14 cellular contexts compared by ENCODE assay signal in genomic region chr2:168363382-168364092, GRCh38.
DNase-seq lines count a peak whose midpoint lies in the region; ATAC-seq lines count a peak whose summit lies in the region.
"Had no signal": no experiment of that assay in that cellular context is flagged by ENCODE, and none has a peak within 500 bp of the region (broad histone marks: within the 10 kb centered on the region; RNA-seq: fewer than 3 reads in every experiment).

No MANE protein-coding gene starts in this region.

- no peak overlapping the region for H3K27ac Mint-ChIP-seq in activated CD4-positive, alpha-beta memory T cell treated with anti-CD3 and anti-CD28 coated beads, Interleukin-2, amount 10 ng/mL, durations not matched to agents 7 days and 5 days

- no peaks in the 10 kb centered on the region for H3K9me3 Mint-ChIP-seq in activated CD4-positive, alpha-beta memory T cell treated with anti-CD3 and anti-CD28 coated beads, Interleukin-2, amount 10 ng/mL, durations not matched to agents 7 days and 5 days

- CTCF ChIA-PET in activated CD4-positive, alpha-beta memory T cell treated with anti-CD3 and anti-CD28 coated beads, Interleukin-2, amount 10 ng/mL, durations not matched to agents 7 days and 5 days (lab: Charles Lee) = no interaction called here

- peaks cover 4% of the 10 kb centered on the region for H3K4me1 Mint-ChIP-seq in activated CD4-positive, alpha-beta memory T cell treated with anti-CD3 and anti-CD28 coated beads, Interleukin-2, amount 10 ng/mL, durations not matched to agents 7 days and 5 days

- no peaks in the 10 kb centered on the region for H3K36me3 Mint-ChIP-seq in activated CD4-positive, alpha-beta memory T cell treated with anti-CD3 and anti-CD28 coated beads, Interleukin-2, amount 10 ng/mL, durations not matched to agents 7 days and 5 days (ENCODE audit: low read depth)

- H3K27me3 Mint-ChIP-seq in activated CD4-positive, alpha-beta memory T cell treated with anti-CD3 and anti-CD28 coated beads, Interleukin-2, amount 10 ng/mL, durations not matched to agents 7 days and 5 days = no peaks in the 10 kb centered on the region

- ATAC-seq in GM18868 (IDR thresholded peaks at IDR 0.05; ENCODE audit: unreplicated experiment) (peak; percentile 79), HG02763 (IDR thresholded peaks at IDR 0.05; ENCODE audit: unreplicated experiment) (peak; percentile 56)
- ATAC-seq: heart left ventricle had no signal

- DNase-seq in NAMALWA (ENCODE audit: low spot score) (peak; percentile 20), medulla oblongata (ENCODE audit: extremely low spot score) (peak; percentile 33), HuH-7.5 (ENCODE audit: low spot score) (no peak), SW480 (ENCODE audit: low spot score) (no peak)
- DNase-seq in stimulated activated CD4-positive, alpha-beta T cell treated with anti-CD3 and anti-CD28 coated beads, Interleukin-4, amount 100 ng/mL, for 24 hours = no peak
- DNase-seq in activated CD4-positive, alpha-beta memory T cell treated with anti-CD3 and anti-CD28 coated beads, Interleukin-2, amount 10 ng/mL, durations not matched to agents 7 days and 5 days = no peak
- DNase-seq: activated effector memory CD4-positive, alpha-beta T cell treated with anti-CD3 and anti-CD28 coated beads, Interleukin-2, amount 50 U/mL, for 16 hours; DMS 273 treated with DMSO at 0.1 percent for 48 hours; erythroblast; heart left ventricle; kidney; spleen had no signal

- no peak overlapping the region for H3K4me3 Mint-ChIP-seq in activated CD4-positive, alpha-beta memory T cell treated with anti-CD3 and anti-CD28 coated beads, Interleukin-2, amount 10 ng/mL, durations not matched to agents 7 days and 5 days

- POLR2A ChIA-PET in activated CD4-positive, alpha-beta memory T cell treated with anti-CD3 and anti-CD28 coated beads, Interleukin-2, amount 10 ng/mL, durations not matched to agents 7 days and 5 days (lab: Charles Lee) = no interaction called here

Comparison
In these comparisons a context has a peak if more than half of its experiments do, and no peak if none do; other contexts are left out.
1. DNase-seq: peak in NAMALWA (single experiment) and medulla oblongata (single experiment); none in stimulated activated CD4-positive, alpha-beta T cell treated with anti-CD3 and anti-CD28 coated beads, Interleukin-4, amount 100 ng/mL, for 24 hours (single experiment), HuH-7.5 (single experiment), SW480 (single experiment) and activated CD4-positive, alpha-beta memory T cell treated with anti-CD3 and anti-CD28 coated beads, Interleukin-2, amount 10 ng/mL, durations not matched to agents 7 days and 5 days (single experiment).